In genomic region chr7:47470567-47471357, GRCh38 we compare ENCODE assay signal across 11 cellular contexts.
DNase-seq lines count a peak whose midpoint lies in the region; ATAC-seq and TF ChIP-seq lines count a peak whose summit lies in the region.
"Had no signal": no experiment of that assay in that cellular context is flagged by ENCODE, and none has a peak within 500 bp of the region (broad histone marks: within the 10 kb centered on the region; RNA-seq: fewer than 3 reads in every experiment).

No MANE protein-coding gene starts in this region.

- intact Hi-C loops in breast epithelium (cut with DNase I; ENCODE audit: low total_unique reads) = no loop called here

- no peak for TF ChIP-seq POLR2A in breast epithelium (IDR thresholded peaks at IDR 0.05)

- peaks cover 0 to 99% (median 0%) of the 10 kb centered on the region in 11 experiments; a peak in 6 of 22 replicates for H4K20me1 ChIP-seq in BLaER1 treated with 17β-estradiol and CSF1 and Interleukin-3, amounts not matched to agents 10 nM and 100 nM

- no peak for TF ChIP-seq CTCF in breast epithelium (IDR thresholded peaks at IDR 0.05)

- peaks cover 39 to 100% (median 52%) of the 10 kb centered on the region in 10 experiments for H3K4me1 ChIP-seq in BLaER1 treated with 17β-estradiol and CSF1 and Interleukin-3, amounts not matched to agents 10 nM and 100 nM
- H3K4me1 ChIP-seq in breast epithelium = no peaks in the 10 kb centered on the region
- H3K4me1 ChIP-seq in mucosa of rectum (ENCODE audit: control insufficient read depth in 2 of 2, insufficient read depth in 2 of 2, low read length in 2 of 2) = peaks cover 36 to 53% of the 10 kb centered on the region in 2 donors

- peak overlapping the region in 8 of 11 experiments; percentile 6 to 31 (median 18); a peak in 6 of 22 replicates for H3K4me2 ChIP-seq in BLaER1 treated with 17β-estradiol and CSF1 and Interleukin-3, amounts not matched to agents 10 nM and 100 nM

- H3K27ac ChIP-seq in BLaER1 treated with 17β-estradiol and CSF1 and Interleukin-3, amounts not matched to agents 10 nM and 100 nM = peak overlapping the region in 4 of 11 experiments; percentile 9 to 46 (median 21); a peak in 6 of 22 replicates
- H3K27ac ChIP-seq in breast epithelium (peak overlapping the region; percentile 55 to 70), mucosa of rectum (ENCODE audit: low read depth in 2 of 2, low read length in 2 of 2) (peak overlapping the region; percentile 69 to 80)
- H3K27ac ChIP-seq: thoracic aorta had no signal

- ATAC-seq in HG03571 (IDR thresholded peaks at IDR 0.05; ENCODE audit: unreplicated experiment) = no peak
- ATAC-seq: left cardiac atrium had no signal

- no peak overlapping the region; a peak in 1 of 22 replicates for H3K9ac ChIP-seq in BLaER1 treated with 17β-estradiol and CSF1 and Interleukin-3, amounts not matched to agents 10 nM and 100 nM
- H3K9ac ChIP-seq in mucosa of rectum (ENCODE audit: low read depth in 1 of 2, low read length in 2 of 2) = peak overlapping the region; percentile 36 to 62

- H3K9me3 ChIP-seq in BLaER1 treated with 17β-estradiol and CSF1 and Interleukin-3, amounts not matched to agents 10 nM and 100 nM (replicated peaks in 1 of 11) = peaks cover 0 to 6% (median 0%) of the 10 kb centered on the region in 11 experiments; a peak in 1 of 22 replicates
- H3K9me3 ChIP-seq in breast epithelium = no peaks in the 10 kb centered on the region
- no peaks in the 10 kb centered on the region for H3K9me3 ChIP-seq in mucosa of rectum (ENCODE audit: control insufficient read depth in 2 of 2, low read length in 2 of 2)
- H3K9me3 ChIP-seq: thoracic aorta had no signal

- H3K27me3 ChIP-seq in BLaER1 treated with 17β-estradiol and CSF1 and Interleukin-3, amounts not matched to agents 10 nM and 100 nM = no peaks in the 10 kb centered on the region
- H3K27me3 ChIP-seq in breast epithelium = no peaks in the 10 kb centered on the region
- H3K27me3 ChIP-seq in mucosa of rectum (ENCODE audit: control insufficient read depth in 2 of 2, insufficient read depth in 2 of 2, low read length in 2 of 2) = no peaks in the 10 kb centered on the region

- H3K4me3 ChIP-seq in BLaER1 treated with 17β-estradiol and CSF1 and Interleukin-3, amounts not matched to agents 10 nM and 100 nM = no peak overlapping the region
- H3K4me3 ChIP-seq in breast epithelium (no peak overlapping the region), mucosa of rectum (ENCODE audit: low read length in 2 of 2) (peak overlapping the region in 1 of 2 donors; percentile 46)
- H3K4me3 ChIP-seq: thoracic aorta had no signal

- peaks cover 0 to 82% (median 16%) of the 10 kb centered on the region in 11 experiments; a peak in 13 of 22 replicates for H3K36me3 ChIP-seq in BLaER1 treated with 17β-estradiol and CSF1 and Interleukin-3, amounts not matched to agents 10 nM and 100 nM
- no peaks in the 10 kb centered on the region for H3K36me3 ChIP-seq in breast epithelium
- H3K36me3 ChIP-seq in mucosa of rectum (ENCODE audit: control insufficient read depth in 2 of 2, insufficient read depth in 2 of 2, low read length in 2 of 2) = peaks cover 2 to 3% of the 10 kb centered on the region in 2 donors
- H3K36me3 ChIP-seq: thoracic aorta had no signal

- peak; percentile 72 to 82 for DNase-seq in NCI-H1930 (lab: John Stamatoyannopoulos, UW)
- DNase-seq in breast epithelium (ENCODE audit: low spot score in 2 of 2) = no peak
- no peak for DNase-seq in DMS79 treated with DMSO at 0.1 percent for 48 hours (lab: John Stamatoyannopoulos, UW)
- no peak for DNase-seq in OCI-M1 (lab: John Stamatoyannopoulos, UW)
- DNase-seq in superior temporal gyrus (ENCODE audit: extremely low spot score) = no peak
- DNase-seq: left cardiac atrium, NCI-H2227 treated with DMSO at 0.1 percent for 48 hours had no signal

Comparison
In these comparisons a context has a peak if more than half of its experiments do, and no peak if none do; other contexts are left out.
1. H3K9ac ChIP-seq: peak in mucosa of rectum (2 of 2); none in BLaER1 treated with 17β-estradiol and CSF1 and Interleukin-3, amounts not matched to agents 10 nM and 100 nM (0 of 11).
2. DNase-seq: peak in NCI-H1930 (2 of 2); none in breast epithelium (0 of 2), DMS79 treated with DMSO at 0.1 percent for 48 hours (single experiment), OCI-M1 (single experiment) and superior temporal gyrus (single experiment).